Comparison of ENCODE assay signal across 25 cellular contexts in the genomic region with DNA sequence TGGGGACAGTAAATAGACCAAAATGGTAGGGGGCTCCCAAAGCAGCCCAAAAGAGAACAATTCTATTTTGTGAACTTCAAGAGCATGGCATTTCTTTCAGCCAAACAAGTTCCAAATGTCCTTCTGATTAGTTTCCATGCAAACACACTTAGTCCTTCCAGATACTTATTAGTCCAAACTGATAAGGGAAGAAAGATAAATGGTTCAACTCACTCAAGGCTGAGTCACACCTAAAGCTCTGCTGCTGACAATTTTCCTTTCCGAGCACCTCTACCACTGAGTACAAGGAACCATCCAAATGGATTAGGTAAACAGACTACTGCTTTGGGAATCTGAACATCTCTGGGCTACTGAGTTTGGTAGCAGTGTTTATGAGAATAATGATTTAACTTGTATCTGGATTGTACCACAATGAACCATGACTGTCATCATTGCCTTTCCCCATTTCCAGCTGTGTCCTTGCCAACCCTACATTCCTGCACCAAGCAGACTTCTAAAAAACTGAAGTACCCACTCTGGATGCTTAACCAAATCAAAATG.
DNase-seq lines count a peak whose midpoint lies in the region; ATAC-seq and TF ChIP-seq lines count a peak whose summit lies in the region.
"Had no signal": no experiment of that assay in that cellular context is flagged by ENCODE, and none has a peak within 500 bp of the region (broad histone marks: within the 10 kb centered on the region; RNA-seq: fewer than 3 reads in every experiment).

No MANE protein-coding gene starts in this region.

- H2AFZ ChIP-seq in mesenchymal stem cell (ENCODE audit: low read depth, low read length): no peak overlapping the region

- no peak overlapping the region for H2BK15ac ChIP-seq in mesenchymal stem cell (ENCODE audit: low read depth, poor library complexity, severe bottlenecking)

- no peak for ATAC-seq in right cardiac atrium
- ATAC-seq in GM21717 (IDR thresholded peaks at IDR 0.05; ENCODE audit: unreplicated experiment): no peak
- ATAC-seq: activated CD8-positive, alpha-beta memory T cell treated with anti-CD3 and anti-CD28 coated beads, Interleukin-2, amount 10 ng/mL, durations not matched to agents 7 days and 5 days; esophagus mucosa; heart left ventricle; stimulated activated naive B cell treated with anti-CD40 and anti-IgM and Interleukin-4, amounts not matched to agents 10 μg/mL and 1 μg/mL and 100 μg/mL, for 72 hours had no signal

- no peak overlapping the region for H3K23ac ChIP-seq in mesenchymal stem cell (ENCODE audit: low read length in 2 of 2)

- no peak overlapping the region for H3K14ac ChIP-seq in mesenchymal stem cell (ENCODE audit: low read length in 2 of 2)

- no peaks in the 10 kb centered on the region for H3K9me3 ChIP-seq in cardiac muscle cell (ENCODE audit: low read depth)
- no peaks in the 10 kb centered on the region for H3K9me3 ChIP-seq in right cardiac atrium (ENCODE audit: control insufficient read depth, low read length)
- H3K9me3 ChIP-seq in mesenchymal stem cell (ENCODE audit: control insufficient read depth, low read length): no peaks in the 10 kb centered on the region
- H3K9me3 ChIP-seq: heart left ventricle, suprapubic skin had no signal

- no peak overlapping the region for H3K18ac ChIP-seq in mesenchymal stem cell (ENCODE audit: low read depth in 1 of 2, low read length in 2 of 2)

- H4K91ac ChIP-seq in mesenchymal stem cell (ENCODE audit: low read length): no peak overlapping the region

- peaks cover 44% of the 10 kb centered on the region for H3K4me1 ChIP-seq in cardiac muscle cell (ENCODE audit: low read depth)
- peaks cover 3% of the 10 kb centered on the region for H3K4me1 ChIP-seq in right cardiac atrium (ENCODE audit: control insufficient read depth, insufficient read depth, low read length)
- peaks cover 3% of the 10 kb centered on the region for H3K4me1 ChIP-seq in mesenchymal stem cell (ENCODE audit: control insufficient read depth, insufficient read depth, low read depth, low read length)

- DNase-seq in cardiac muscle cell (ENCODE audit: low read depth in 1 of 2, low spot score in 1 of 2) (peak; percentile 18 to 21), right cardiac atrium (no peak), amniotic epithelial cell (ENCODE audit: low read depth) (peak; percentile 89), mesenchymal stem cell (peak; percentile 49), NCI-H1048 (lab: John Stamatoyannopoulos, UW) (no peak), NOMO-1 treated with dmso at 0.1 percent for 144 hours (lab: John Stamatoyannopoulos, UW; ENCODE audit: unreplicated experiment) (no peak), activated gamma-delta T cell treated with Interleukin-2 at 50 U/mL for 16 hours (no peak)
- DNase-seq: activated CD4-positive, alpha-beta T cell treated with anti-CD3 and anti-CD28 coated beads, Interleukin-2, amount 50 U/mL, for 1 hour; activated CD8-positive, alpha-beta memory T cell treated with anti-CD3 and anti-CD28 coated beads, Interleukin-2, amount 10 ng/mL, durations not matched to agents 7 days and 5 days; activated T-cell treated with anti-CD3 and anti-CD28 coated beads, Interleukin-2, amount 50 U/mL, for 48 hours; CD4-positive, CD25-positive, alpha-beta regulatory T cell; dermis blood vessel endothelial cell; endodermal cell; foreskin melanocyte; heart left ventricle; KG1; MM.1S; NCI-H1930; NCI-H526; SHP77; stimulated activated naive B cell treated with anti-CD40 and anti-IgM and Interleukin-4, amounts not matched to agents 10 μg/mL and 1 μg/mL and 100 μg/mL, for 72 hours had no signal

- H2BK12ac ChIP-seq in mesenchymal stem cell (ENCODE audit: low read length in 2 of 2): peak overlapping the region in 1 of 2 experiments; percentile 54

- 66% methylated on average over 1 of the region's 1 CpG for WGBS in right cardiac atrium
- 33% methylated on average over 1 of the region's 1 CpG for WGBS in mesenchymal stem cell

- no peak overlapping the region for H2BK120ac ChIP-seq in mesenchymal stem cell (ENCODE audit: low read depth, low read length)

- H3K4me2 ChIP-seq in mesenchymal stem cell (ENCODE audit: low read length, poor library complexity, severe bottlenecking): no peak overlapping the region

- H3K9ac ChIP-seq in mesenchymal stem cell (ENCODE audit: low read length): no peak overlapping the region

- no peak overlapping the region for H2BK5ac ChIP-seq in mesenchymal stem cell (ENCODE audit: low read depth, low read length, poor library complexity, severe bottlenecking)

- intact Hi-C loops in right cardiac atrium (cut with DNase I): loop anchor here in 1 of 4 donors (5.0 kb wide), 1 partner anchor 141 kb away; no protein-coding TSS in a partner anchor

- H3K4me3 ChIP-seq in cardiac muscle cell (no peak overlapping the region), right cardiac atrium (ENCODE audit: low read length) (no peak overlapping the region), mesenchymal stem cell (ENCODE audit: insufficient read depth in 1 of 2, low read depth in 1 of 2, low read length in 2 of 2) (no peak overlapping the region)
- H3K4me3 ChIP-seq: heart left ventricle, lung, suprapubic skin had no signal

- H3K79me1 ChIP-seq in mesenchymal stem cell (replicated peaks; ENCODE audit: low read length, poor library complexity, severe bottlenecking): peaks cover 20% of the 10 kb centered on the region

- no peak overlapping the region for H4K8ac ChIP-seq in mesenchymal stem cell (ENCODE audit: low read length)

- H3K36me3 ChIP-seq in cardiac muscle cell: no peaks in the 10 kb centered on the region
- H3K36me3 ChIP-seq in mesenchymal stem cell (ENCODE audit: control insufficient read depth in 1 of 2, insufficient read depth in 2 of 2, low read depth in 1 of 2, low read length in 2 of 2): peaks cover 11 to 16% of the 10 kb centered on the region in 2 experiments
- H3K36me3 ChIP-seq: suprapubic skin had no signal

- H3K27ac ChIP-seq in cardiac muscle cell (no peak overlapping the region), right cardiac atrium (ENCODE audit: low read length) (no peak overlapping the region), mesenchymal stem cell (ENCODE audit: low read length, poor library complexity, severe bottlenecking) (no peak overlapping the region)
- H3K27ac ChIP-seq: heart left ventricle, suprapubic skin had no signal

- no peak overlapping the region for H2AK5ac ChIP-seq in mesenchymal stem cell (ENCODE audit: low read length, severe bottlenecking)

- H3K4ac ChIP-seq in mesenchymal stem cell (ENCODE audit: low read depth in 1 of 2, low read length in 2 of 2): peak overlapping the region in 1 of 2 experiments; percentile 57

- H3K27me3 ChIP-seq in cardiac muscle cell (no peaks in the 10 kb centered on the region), right cardiac atrium (ENCODE audit: control insufficient read depth, insufficient read depth) (no peaks in the 10 kb centered on the region), mesenchymal stem cell (ENCODE audit: control insufficient read depth in 1 of 2, insufficient read depth in 1 of 2, low read length in 2 of 2) (no peaks in the 10 kb centered on the region)
- H3K27me3 ChIP-seq: heart left ventricle, suprapubic skin had no signal

- no peak for TF ChIP-seq CTCF in cardiac muscle cell (IDR thresholded peaks at IDR 0.05; ENCODE audit: low read depth, low read length)

Comparison
In these comparisons a context has a peak if more than half of its experiments do, and no peak if none do; other contexts are left out.
1. DNase-seq: peak in cardiac muscle cell (2 of 2), amniotic epithelial cell (single experiment) and mesenchymal stem cell (single experiment); none in right cardiac atrium (0 of 3), NCI-H1048 (single experiment), NOMO-1 treated with dmso at 0.1 percent for 144 hours (single experiment) and activated gamma-delta T cell treated with Interleukin-2 at 50 U/mL for 16 hours (single experiment).